18 cellular contexts compared by ENCODE assay signal in the genomic region with DNA sequence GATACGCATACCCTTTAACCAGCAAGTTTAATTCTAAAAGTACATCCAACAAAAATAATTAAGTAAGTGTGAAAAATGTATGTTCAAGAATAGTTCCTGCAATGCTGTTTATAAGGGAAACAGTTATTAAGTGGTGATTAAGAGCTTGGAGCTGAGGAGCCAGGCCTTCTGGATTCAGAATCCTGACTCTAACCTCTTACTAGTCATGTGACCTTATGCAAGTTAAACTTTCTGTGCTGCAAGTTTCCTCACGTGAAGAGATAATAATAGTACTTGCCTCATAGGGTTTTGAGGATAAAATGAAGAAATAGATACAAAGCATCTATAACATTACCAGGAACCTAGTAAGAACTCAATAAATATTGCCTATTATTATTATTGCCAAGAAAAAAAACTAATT.
"Had no signal": no experiment of that assay in that cellular context is flagged by ENCODE, and none has a peak within 500 bp of the region (broad histone marks: within the 10 kb centered on the region; RNA-seq: fewer than 3 reads in every experiment).

No MANE protein-coding gene starts in this region.

- H3K27me3 ChIP-seq: SJSA1 had no signal

- H3K9me3 ChIP-seq: SJSA1 had no signal

- H3K27ac ChIP-seq: SJSA1, SK-N-MC had no signal

- H3K4me1 ChIP-seq: SJSA1 had no signal

- H3K36me3 ChIP-seq: SJSA1 had no signal

- H3K4me3 ChIP-seq: SJSA1, SK-N-MC had no signal

- DNase-seq: MV-4-11, NCI-H1048, NCI-H1105, NCI-H1417, NCI-H1436 treated with DMSO at 0.1 percent for 48 hours, NCI-H1694, NCI-H187 treated with DMSO at 0.1 percent for 48 hours, NCI-H2029 treated with DMSO at 0.1 percent for 48 hours, NCI-H2171 treated with DMSO at 0.1 percent for 48 hours, NCI-H345, NCI-H446 treated with DMSO at 0.1 percent for 48 hours, NCI-H510A treated with DMSO at 0.1 percent for 48 hours, NCI-H526, Right ventricle myocardium superior, RPMI8226, SIG-M5 had no signal
